ENCODE assay signal across 1 cellular context in genomic region chr6:30042476-30042875, GRCh38.
TF ChIP-seq lines count a peak whose summit lies in the region.

No MANE protein-coding gene starts in this region.

TF ChIP-seq in HepG2, 621 proteins besides CTCF, POLR2A, EP300 and RAD21:
- TF ChIP-seq ZBTB14 (CRISPR knock-in tag; IDR thresholded peaks at IDR 0.05) (no peak), HNRNPLL (IDR thresholded peaks at IDR 0.05; ENCODE audit: low read depth, low read length, poor library complexity, severe bottlenecking) (no peak), SOX5 (CRISPR knock-in tag; IDR thresholded peaks at IDR 0.05; ENCODE audit: borderline replicate concordance) (no peak), REL (CRISPR knock-in tag; conservative IDR thresholded peaks at IDR 0.05) (no peak), HES4 (CRISPR knock-in tag; IDR thresholded peaks at IDR 0.05; ENCODE audit: borderline replicate concordance) (no peak), HCFC1 (IDR thresholded peaks at IDR 0.05; ENCODE audit: low read depth, low read length) (no peak), NRL (CRISPR knock-in tag; IDR thresholded peaks at IDR 0.05; ENCODE audit: borderline replicate concordance) (no peak), ZNF550 (CRISPR knock-in tag; IDR thresholded peaks at IDR 0.05; ENCODE audit: borderline replicate concordance) (no peak), PRPF4 (IDR thresholded peaks at IDR 0.05; ENCODE audit: low read depth, low read length, poor library complexity, severe bottlenecking) (no peak), ZNF557 (CRISPR knock-in tag; IDR thresholded peaks at IDR 0.05) (no peak), TP53 (CRISPR knock-in tag; conservative IDR thresholded peaks at IDR 0.05) (no peak), TRIM24 (CRISPR knock-in tag; IDR thresholded peaks at IDR 0.05) (no peak), SMAD9 (CRISPR knock-in tag; IDR thresholded peaks at IDR 0.05) (no peak), ZNF512B (CRISPR knock-in tag; IDR thresholded peaks at IDR 0.05; ENCODE audit: borderline replicate concordance) (no peak), PLRG1 (conservative IDR thresholded peaks at IDR 0.05) (no peak)
